Comparison of ENCODE assay signal across 1 cellular context in genomic region chr5:55865831-55866230, GRCh38.
TF ChIP-seq lines count a peak whose summit lies in the region.

No MANE protein-coding gene starts in this region.

TF ChIP-seq in K562, 482 proteins besides CTCF, POLR2A, EP300 and RAD21 (continued from another document):
- no peak for TF ChIP-seq ZBTB9 (CRISPR knock-in tag; IDR thresholded peaks at IDR 0.05)
- TF ChIP-seq ZMIZ1 (IDR thresholded peaks at IDR 0.05; ENCODE audit: low read depth in 2 of 2, low read length in 2 of 2): no peak
- TF ChIP-seq E2F1 (CRISPR knock-in tag; IDR thresholded peaks at IDR 0.05): no peak
- no peak for TF ChIP-seq SMARCA4 (IDR thresholded peaks at IDR 0.05)
- TF ChIP-seq DPF2 (IDR thresholded peaks at IDR 0.05): no peak
- no peak for TF ChIP-seq ZFX (CRISPR knock-in tag; IDR thresholded peaks at IDR 0.05)
- TF ChIP-seq EHMT2 (IDR thresholded peaks at IDR 0.05): peak; percentile 59; the same call in 1 of the 2 replicates
- peak; percentile 91 for TF ChIP-seq REST (CRISPR knock-in tag; IDR thresholded peaks at IDR 0.05; ENCODE audit: low read depth)
- TF ChIP-seq ASH1L (IDR thresholded peaks at IDR 0.05; ENCODE audit: borderline replicate concordance, low read depth, partially characterized antibody): no peak
